27 cellular contexts compared by ENCODE assay signal in the genomic region with DNA sequence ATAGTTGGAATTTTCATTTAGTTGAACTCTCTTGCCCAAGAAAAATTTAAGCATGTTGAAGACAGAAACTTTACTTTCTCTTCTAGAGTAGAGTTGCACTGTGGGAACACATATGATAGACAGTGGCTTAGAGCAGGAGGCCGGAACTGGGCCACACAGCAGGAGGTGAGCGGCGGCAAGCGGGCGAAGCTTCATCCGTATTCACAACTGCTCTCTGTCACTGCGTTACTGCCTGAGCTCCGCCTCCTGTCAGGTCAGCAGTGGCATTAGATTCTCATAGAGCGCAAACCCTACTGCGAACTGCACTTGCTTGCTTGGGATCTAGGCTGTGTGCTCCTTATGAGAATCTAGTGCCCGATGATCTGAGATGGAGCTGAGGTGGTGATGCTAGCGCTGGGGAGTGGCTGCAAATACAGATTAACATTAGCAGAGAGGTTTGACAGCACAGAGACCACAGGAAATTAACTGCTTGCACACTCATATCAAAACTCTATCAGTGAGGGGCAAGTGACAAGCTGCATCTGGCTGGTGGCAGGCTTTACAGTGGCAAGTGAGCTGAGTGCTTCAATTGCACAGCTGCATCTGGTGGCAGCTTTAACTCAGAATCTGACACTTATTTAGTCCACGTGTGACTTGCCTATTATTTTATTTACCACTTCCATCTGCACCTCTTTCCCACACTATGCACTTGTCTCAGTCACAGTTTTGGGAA.
"Had no signal": no experiment of that assay in that cellular context is flagged by ENCODE, and none has a peak within 500 bp of the region (broad histone marks: within the 10 kb centered on the region; RNA-seq: fewer than 3 reads in every experiment).

No MANE protein-coding gene starts in this region.

- H3K4me1 Mint-ChIP-seq: activated B cell treated with CpG ODN at 0.5 μM for 24 hours; activated CD4-positive, alpha-beta memory T cell treated with anti-CD3 and anti-CD28 coated beads, Interleukin-2, amount 10 ng/mL, durations not matched to agents 7 days and 5 days; activated CD8-positive, alpha-beta memory T cell treated with anti-CD3 and anti-CD28 coated beads, Interleukin-2, amount 10 ng/mL, durations not matched to agents 7 days and 5 days; activated naive CD8-positive, alpha-beta T cell treated with anti-CD3 and anti-CD28 coated beads for 36 hours; activated T-helper 17 cell treated with anti-CD3 and anti-CD28 coated beads, Interleukin-2, amount 50 U/mL, for 72 hours; immature natural killer cell had no signal

- H3K4me3 ChIP-seq: body of pancreas, coronary artery, esophagus muscularis mucosa, gastroesophageal sphincter, heart right ventricle, left ventricle myocardium inferior, ovary, right lobe of liver, thoracic aorta, upper lobe of left lung had no signal

- ATAC-seq: activated CD8-positive, alpha-beta memory T cell treated with anti-CD3 and anti-CD28 coated beads, Interleukin-2, amount 10 ng/mL, durations not matched to agents 7 days and 5 days; activated T-helper 17 cell treated with anti-CD3 and anti-CD28 coated beads, Interleukin-2, amount 50 U/mL, for 72 hours; body of pancreas; gastroesophageal sphincter; heart right ventricle; right lobe of liver had no signal

- H3K36me3 ChIP-seq: esophagus muscularis mucosa, gastroesophageal sphincter, left ventricle myocardium inferior, ovary, right lobe of liver, thoracic aorta, upper lobe of left lung had no signal

- H3K4me3 Mint-ChIP-seq: activated B cell treated with CpG ODN at 0.5 μM for 24 hours; activated CD4-positive, alpha-beta memory T cell treated with anti-CD3 and anti-CD28 coated beads, Interleukin-2, amount 10 ng/mL, durations not matched to agents 7 days and 5 days; activated CD8-positive, alpha-beta memory T cell treated with anti-CD3 and anti-CD28 coated beads, Interleukin-2, amount 10 ng/mL, durations not matched to agents 7 days and 5 days; activated naive CD8-positive, alpha-beta T cell treated with anti-CD3 and anti-CD28 coated beads for 36 hours; activated T-helper 17 cell treated with anti-CD3 and anti-CD28 coated beads, Interleukin-2, amount 50 U/mL, for 72 hours; immature natural killer cell; T-helper 2 cell treated with Interferon-gamma antibody and Interleukin-4, amounts not matched to agents 5 μg/mL and 100 μg/mL, for 36 hours had no signal

- H3K27me3 ChIP-seq: body of pancreas, esophagus muscularis mucosa, gastroesophageal sphincter, heart right ventricle, ovary, right lobe of liver, upper lobe of left lung had no signal

- H3K27me3 Mint-ChIP-seq: activated B cell treated with CpG ODN at 0.5 μM for 24 hours; activated CD4-positive, alpha-beta memory T cell treated with anti-CD3 and anti-CD28 coated beads, Interleukin-2, amount 10 ng/mL, durations not matched to agents 7 days and 5 days; activated CD8-positive, alpha-beta memory T cell treated with anti-CD3 and anti-CD28 coated beads, Interleukin-2, amount 10 ng/mL, durations not matched to agents 7 days and 5 days; activated naive CD8-positive, alpha-beta T cell treated with anti-CD3 and anti-CD28 coated beads for 36 hours; activated T-helper 17 cell treated with anti-CD3 and anti-CD28 coated beads, Interleukin-2, amount 50 U/mL, for 72 hours had no signal

- H3K27ac ChIP-seq: body of pancreas, coronary artery, esophagus muscularis mucosa, gastroesophageal sphincter, heart right ventricle, left ventricle myocardium inferior, ovary, right lobe of liver, thoracic aorta, upper lobe of left lung had no signal

- H3K36me3 Mint-ChIP-seq: activated CD8-positive, alpha-beta memory T cell treated with anti-CD3 and anti-CD28 coated beads, Interleukin-2, amount 10 ng/mL, durations not matched to agents 7 days and 5 days; activated naive CD8-positive, alpha-beta T cell treated with anti-CD3 and anti-CD28 coated beads for 36 hours; immature natural killer cell had no signal

- H3K9me3 ChIP-seq: body of pancreas, esophagus muscularis mucosa, gastroesophageal sphincter, left ventricle myocardium inferior, ovary, right lobe of liver, thoracic aorta, upper lobe of left lung had no signal

- H3K27ac Mint-ChIP-seq: activated B cell treated with CpG ODN at 0.5 μM for 24 hours; activated CD4-positive, alpha-beta memory T cell treated with anti-CD3 and anti-CD28 coated beads, Interleukin-2, amount 10 ng/mL, durations not matched to agents 7 days and 5 days; activated CD8-positive, alpha-beta memory T cell treated with anti-CD3 and anti-CD28 coated beads, Interleukin-2, amount 10 ng/mL, durations not matched to agents 7 days and 5 days; activated naive CD8-positive, alpha-beta T cell treated with anti-CD3 and anti-CD28 coated beads for 36 hours; activated T-helper 17 cell treated with anti-CD3 and anti-CD28 coated beads, Interleukin-2, amount 50 U/mL, for 72 hours; immature natural killer cell; T-helper 2 cell treated with Interferon-gamma antibody and Interleukin-4, amounts not matched to agents 5 μg/mL and 100 μg/mL, for 36 hours had no signal

- H3K4me1 ChIP-seq: esophagus muscularis mucosa, gastroesophageal sphincter, right lobe of liver, upper lobe of left lung had no signal

- DNase-seq: activated B cell treated with CpG ODN at 0.5 μM for 24 hours; activated CD4-positive, alpha-beta memory T cell treated with anti-CD3 and anti-CD28 coated beads, Interleukin-2, amount 10 ng/mL, durations not matched to agents 7 days and 5 days; activated CD4-positive, alpha-beta T cell treated with anti-CD3 and anti-CD28 coated beads for 4 hours; activated CD8-positive, alpha-beta memory T cell treated with anti-CD3 and anti-CD28 coated beads, Interleukin-2, amount 10 ng/mL, durations not matched to agents 7 days and 5 days; activated naive CD4-positive, alpha-beta T cell; activated naive CD8-positive, alpha-beta T cell treated with anti-CD3 and anti-CD28 coated beads for 36 hours; activated T-cell treated with anti-CD3 and anti-CD28 coated beads, Interleukin-2, amount 50 U/mL, for 1 hour; amygdala; body of pancreas; caudate nucleus; effector CD4-positive, alpha-beta T cell; heart right ventricle; immature natural killer cell; kidney glomerular epithelial cell; left ventricle myocardium inferior; mammary epithelial cell; ovary; right lobe of liver; small intestine; stimulated activated CD4-positive, alpha-beta T cell treated with anti-CD3 and anti-CD28 coated beads, Interleukin-4, amount 100 ng/mL, for 1 hour had no signal

- H3K9me3 Mint-ChIP-seq: activated B cell treated with CpG ODN at 0.5 μM for 24 hours; activated T-helper 17 cell treated with anti-CD3 and anti-CD28 coated beads, Interleukin-2, amount 50 U/mL, for 72 hours; T-helper 2 cell treated with Interferon-gamma antibody and Interleukin-4, amounts not matched to agents 5 μg/mL and 100 μg/mL, for 36 hours had no signal
